Comparison of ENCODE assay signal across 20 cellular contexts in the genomic region with DNA sequence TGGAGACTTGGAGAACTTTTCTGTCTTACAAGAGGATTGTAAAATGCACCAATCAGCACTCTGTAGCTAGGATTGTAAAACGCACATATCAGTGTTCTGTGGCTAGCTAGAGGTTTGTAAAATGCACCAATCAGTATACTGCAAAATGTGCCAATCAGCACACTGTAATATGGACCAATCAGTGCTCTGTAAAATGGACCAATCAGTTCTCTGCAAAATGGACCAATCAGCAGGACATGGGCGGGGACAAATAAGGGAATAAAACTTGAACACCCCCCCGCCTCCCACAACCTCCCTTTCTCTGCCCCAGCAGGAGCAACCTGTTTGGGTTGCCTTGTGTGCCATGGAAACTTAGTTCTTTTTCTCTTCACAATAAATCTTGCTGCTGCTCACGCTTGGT. TPM values are rescaled to one million over a fixed set of nuclear protein-coding genes. Genes with fewer than 3 reads are reported as not detected.
DNase-seq lines count a peak whose midpoint lies in the region; ATAC-seq and TF ChIP-seq lines count a peak whose summit lies in the region.
"Had no signal": no experiment of that assay in that cellular context is flagged by ENCODE, and none has a peak within 500 bp of the region (broad histone marks: within the 10 kb centered on the region; RNA-seq: fewer than 3 reads in every experiment).

No MANE protein-coding gene starts in this region.

- no TSS peak for BruUV-seq in HCT116 (replicated peaks; lab: Mats Ljungman, UMichigan)

- RAD21 ChIA-PET in HCT116 (lab: Charles Lee; ENCODE audit: low non-redundant PET in 1 of 2, low total read pairs in 2 of 2, uncharacterized antibody in 2 of 2, unreplicated experiment in 2 of 2): no interaction called here

- H3K4me1 ChIP-seq in HCT116 (ENCODE audit: control insufficient read depth in 1 of 2, insufficient read depth in 2 of 2, low read length in 2 of 2) (no peaks in the 10 kb centered on the region), testis (no peaks in the 10 kb centered on the region)
- H3K4me1 ChIP-seq: A549, Caco-2 had no signal

- POLR2A ChIA-PET in activated CD4-positive, alpha-beta T cell treated with anti-CD3 and anti-CD28 coated beads for 36 hours (lab: Charles Lee): no interaction called here
- POLR2A ChIA-PET in HCT116 (lab: Charles Lee): no interaction called here

- H3K9me3 Mint-ChIP-seq in activated CD4-positive, alpha-beta T cell treated with anti-CD3 and anti-CD28 coated beads for 36 hours (ENCODE audit: low read depth): peaks cover 2% of the 10 kb centered on the region
- H3K9me3 Mint-ChIP-seq: CD4-positive, alpha-beta T cell; CD8-positive, alpha-beta T cell had no signal

- 55 to 85% methylated on average over 4 of the region's 4 CpGs for WGBS in testis, 2 donors

- no peaks in the 10 kb centered on the region for H3K4me1 Mint-ChIP-seq in activated CD4-positive, alpha-beta T cell treated with anti-CD3 and anti-CD28 coated beads for 36 hours

- no peak overlapping the region for H3K4me3 ChIP-seq in HCT116 (replicated peaks in 1 of 2; ENCODE audit: low read depth in 1 of 2, low read length in 2 of 2)
- no peak overlapping the region for H3K4me3 ChIP-seq in testis
- H3K4me3 ChIP-seq: A549; BLaER1 treated with 17β-estradiol and CSF1 and Interleukin-3, amounts not matched to agents 10 nM and 100 nM had no signal

- no peak overlapping the region for H2AFZ ChIP-seq in HCT116 (ENCODE audit: low read depth, low read length, poor library complexity, severe bottlenecking)

- H3K9me3 ChIP-seq in HCT116 (ENCODE audit: control insufficient read depth in 1 of 2, insufficient read depth in 1 of 2, low read depth in 1 of 2, low read length in 2 of 2) (no peaks in the 10 kb centered on the region), testis (no peaks in the 10 kb centered on the region)
- H3K9me3 ChIP-seq: A549, Caco-2 had no signal

- H3K36me3 ChIP-seq in HCT116 (ENCODE audit: control insufficient read depth in 1 of 2, insufficient read depth in 2 of 2, low read length in 2 of 2) (no peaks in the 10 kb centered on the region), testis (ENCODE audit: low read depth, missing control alignments) (no peaks in the 10 kb centered on the region)
- H3K36me3 ChIP-seq: BLaER1 treated with 17β-estradiol and CSF1 and Interleukin-3, amounts not matched to agents 10 nM and 100 nM had no signal

- H3K79me2 ChIP-seq in HCT116 (ENCODE audit: insufficient read depth, low read length): no peaks in the 10 kb centered on the region

- no peak overlapping the region for H3K4me2 ChIP-seq in HCT116 (ENCODE audit: low read length)
- H3K4me2 ChIP-seq: A549; BLaER1 treated with 17β-estradiol and CSF1 and Interleukin-3, amounts not matched to agents 10 nM and 100 nM had no signal

- no peak overlapping the region for H3K4me3 Mint-ChIP-seq in activated CD4-positive, alpha-beta T cell treated with anti-CD3 and anti-CD28 coated beads for 36 hours
- H3K4me3 Mint-ChIP-seq: B cell; CD4-positive, alpha-beta T cell; CD8-positive, alpha-beta T cell had no signal

- H3K9ac ChIP-seq in HCT116 (ENCODE audit: low read length): no peak overlapping the region
- H3K9ac ChIP-seq: BLaER1 treated with 17β-estradiol and CSF1 and Interleukin-3, amounts not matched to agents 10 nM and 100 nM had no signal

- H3K27me3 Mint-ChIP-seq in activated CD4-positive, alpha-beta T cell treated with anti-CD3 and anti-CD28 coated beads for 36 hours: no peaks in the 10 kb centered on the region
- H3K27me3 Mint-ChIP-seq: B cell; CD4-positive, alpha-beta T cell had no signal

- no peaks in the 10 kb centered on the region for H3K9me2 ChIP-seq in HCT116 (ENCODE audit: insufficient read depth)

- TF ChIP-seq CTCF in HCT116 (IDR thresholded peaks at IDR 0.05 in 2 of 3, conservative IDR thresholded peaks at IDR 0.05 in 1 of 3; ENCODE audit: borderline replicate concordance in 1 of 3, insufficient read depth in 1 of 3, low read depth in 2 of 3, low read length in 2 of 3): no peak
- no peak for TF ChIP-seq CTCF in testis (IDR thresholded peaks at IDR 0.05)

- no peak for TF ChIP-seq RAD21 in HCT116 (IDR thresholded peaks at IDR 0.05; ENCODE audit: low read depth)

- H3K27me3 ChIP-seq in HCT116 (ENCODE audit: insufficient read depth, low read length) (no peaks in the 10 kb centered on the region), testis (no peaks in the 10 kb centered on the region)
- H3K27me3 ChIP-seq: BLaER1 treated with 17β-estradiol and CSF1 and Interleukin-3, amounts not matched to agents 10 nM and 100 nM had no signal

- TF ChIP-seq POLR2A in HCT116 (IDR thresholded peaks at IDR 0.05; ENCODE audit: borderline replicate concordance, extremely low read depth, insufficient read depth, insufficient read length) (no peak), testis (IDR thresholded peaks at IDR 0.05) (no peak)

- intact Hi-C loops in activated CD4-positive, alpha-beta T cell treated with anti-CD3 and anti-CD28 coated beads for 36 hours (cut with DNase I, micrococcal nuclease): no loop called here
- intact Hi-C loops in HCT116 (cut with micrococcal nuclease): no loop called here
- intact Hi-C loops in testis (cut with DNase I; ENCODE audit: low total_unique reads): no loop called here

- H3K27ac ChIP-seq in HCT116 (ENCODE audit: low read depth, low read length): no peak overlapping the region
- no peak overlapping the region for H3K27ac ChIP-seq in testis
- H3K27ac ChIP-seq: 22Rv1; A549; BLaER1 treated with 17β-estradiol and CSF1 and Interleukin-3, amounts not matched to agents 10 nM and 100 nM; C4-2B had no signal

- no peak overlapping the region for H3K27ac Mint-ChIP-seq in activated CD4-positive, alpha-beta T cell treated with anti-CD3 and anti-CD28 coated beads for 36 hours
- H3K27ac Mint-ChIP-seq: B cell; CD4-positive, alpha-beta T cell; CD8-positive, alpha-beta T cell had no signal

- peak; percentile 47 for ATAC-seq in activated CD4-positive, alpha-beta T cell treated with anti-CD3 and anti-CD28 coated beads for 36 hours
- ATAC-seq in HCT116 (peak; percentile 46; the same call in 1 of the 2 replicates), HG03108 (IDR thresholded peaks at IDR 0.05; ENCODE audit: unreplicated experiment) (no peak)
- ATAC-seq: A549; CD8-positive, alpha-beta T cell had no signal

- no peak for DNase-seq in activated CD4-positive, alpha-beta T cell treated with anti-CD3 and anti-CD28 coated beads for 36 hours
- no peak for DNase-seq in activated CD4-positive, alpha-beta T cell treated with anti-CD3 and anti-CD28 coated beads for 4 hours
- DNase-seq in HCT116 (ENCODE audit: low read depth, low spot score) (no peak), OCI-M1 (lab: John Stamatoyannopoulos, UW) (peak; percentile 21), testis (peak; percentile 38), iPS-NIHi11 (ENCODE audit: low spot score) (no peak)
- DNase-seq: AML-193; Caco-2; Calu3; CD4-positive, alpha-beta T cell; CD8-positive, alpha-beta T cell; DMS79 treated with DMSO at 0.1 percent for 48 hours; GF-D8 had no signal

- no peaks in the 10 kb centered on the region for H4K20me1 ChIP-seq in HCT116 (ENCODE audit: insufficient read depth)
- H4K20me1 ChIP-seq: BLaER1 treated with 17β-estradiol and CSF1 and Interleukin-3, amounts not matched to agents 10 nM and 100 nM had no signal

- H3K36me3 Mint-ChIP-seq in activated CD4-positive, alpha-beta T cell treated with anti-CD3 and anti-CD28 coated beads for 36 hours (ENCODE audit: low read depth): no peaks in the 10 kb centered on the region
- H3K36me3 Mint-ChIP-seq: CD8-positive, alpha-beta T cell had no signal

- CTCF ChIA-PET in activated CD4-positive, alpha-beta T cell treated with anti-CD3 and anti-CD28 coated beads for 36 hours (lab: Charles Lee): no interaction called here
- CTCF ChIA-PET in HCT116 (lab: Charles Lee): no interaction called here

TF ChIP-seq in HCT116, 20 proteins besides CTCF, POLR2A, EP300 and RAD21:
- TF ChIP-seq EZH2 (IDR thresholded peaks at IDR 0.05) (no peak), ELF1 (IDR thresholded peaks at IDR 0.05; ENCODE audit: borderline replicate concordance, low read depth) (no peak), TCF7L2 (IDR thresholded peaks at IDR 0.05; ENCODE audit: borderline replicate concordance, extremely low read depth, insufficient read depth, insufficient read length) (no peak), CBX3 (IDR thresholded peaks at IDR 0.05; ENCODE audit: low read depth) (no peak), SRF (IDR thresholded peaks at IDR 0.05; ENCODE audit: low read depth) (no peak)

RNA-seq across cellular contexts. Expression of gene RPS10, which starts 12.8 kb away (rescaled TPM):
- total RNA-seq in activated CD4-positive, alpha-beta T cell treated with anti-CD3 and anti-CD28 coated beads for 36 hours: 1,000 to 10,000 TPM; 2,447 to 2,541 TPM
- total RNA-seq in HCT116 (2021; ENCODE audit: unreplicated experiment) (1,863 TPM), testis (1,000 to 10,000 TPM in 1 of 2 donors, 100 to 1,000 TPM in 1; 926 to 1,691 TPM)
- polyA plus RNA-seq in HCT116 (2012): 3,637 and 4,200 TPM in 2 replicates
- polyA plus RNA-seq in testis (ENCODE audit: insufficient read depth, low read depth, low replicate concordance): 1,309 TPM

RNA-seq across cellular contexts. Expression of gene PACSIN1, which starts 27.2 kb away (rescaled TPM):
- under 1 TPM; 0.07 to 0.14 TPM for total RNA-seq in activated CD4-positive, alpha-beta T cell treated with anti-CD3 and anti-CD28 coated beads for 36 hours
- total RNA-seq in HCT116 (2021; ENCODE audit: unreplicated experiment): 5.0 TPM
- 2.9 and 4.1 TPM in 2 replicates for polyA plus RNA-seq in HCT116 (2012)
- 1 to 10 TPM; 2.5 to 3.1 TPM for total RNA-seq in testis
- polyA plus RNA-seq in testis (ENCODE audit: insufficient read depth, low read depth, low replicate concordance): 2.1 TPM
- total RNA-seq: A172 had no signal

RNA-seq across cellular contexts. Expression of gene NUDT3, which starts 46.2 kb away (rescaled TPM):
- 10 to 100 TPM; 13.3 to 13.6 TPM for total RNA-seq in activated CD4-positive, alpha-beta T cell treated with anti-CD3 and anti-CD28 coated beads for 36 hours
- 25.2 TPM for total RNA-seq in HCT116 (2021; ENCODE audit: unreplicated experiment)
- polyA plus RNA-seq in HCT116 (2012): 5.7 and 7.7 TPM in 2 replicates
- 10 to 100 TPM; 24.0 to 28.3 TPM for total RNA-seq in testis
- polyA plus RNA-seq in testis (ENCODE audit: insufficient read depth, low read depth, low replicate concordance): 18.7 TPM

Comparison
In these comparisons a context has a peak if more than half of its experiments do, and no peak if none do; other contexts are left out.
1. DNase-seq: peak in OCI-M1 (single experiment) and testis (single experiment); none in activated CD4-positive, alpha-beta T cell treated with anti-CD3 and anti-CD28 coated beads for 36 hours (single experiment), activated CD4-positive, alpha-beta T cell treated with anti-CD3 and anti-CD28 coated beads for 4 hours (0 of 2), HCT116 (single experiment) and iPS-NIHi11 (single experiment).